32 cellular contexts compared by ENCODE assay signal in genomic region chr18:49355028-49355427, GRCh38.
"Had no signal": no experiment of that assay in that cellular context is flagged by ENCODE, and none has a peak within 500 bp of the region (broad histone marks: within the 10 kb centered on the region; RNA-seq: fewer than 3 reads in every experiment).

No MANE protein-coding gene starts in this region.

- H3K27ac ChIP-seq: ascending aorta, breast epithelium, cardiac muscle cell, coronary artery, dorsolateral prefrontal cortex, gastrocnemius medialis, heart left ventricle, VCaP had no signal

- H3K27me3 ChIP-seq: ascending aorta, breast epithelium, cardiac muscle cell, dorsolateral prefrontal cortex, gastrocnemius medialis, heart left ventricle had no signal

- DNase-seq: activated CD4-positive, alpha-beta memory T cell treated with anti-CD3 and anti-CD28 coated beads, Interleukin-2, amount 10 ng/mL, durations not matched to agents 7 days and 5 days; activated CD4-positive, alpha-beta T cell treated with anti-CD3 and anti-CD28 coated beads for 1 hour; activated CD4-positive, alpha-beta T cell treated with anti-CD3 and anti-CD28 coated beads for 4 hours; activated CD4-positive, alpha-beta T cell treated with anti-CD3 and anti-CD28 coated beads, Interleukin-2, amount 10 ng/mL, durations not matched to agents 7 days and 5 days; activated CD4-positive, alpha-beta T cell treated with anti-CD3 and anti-CD28 coated beads, Interleukin-2, amount 50 U/mL, for 4 hours; activated CD8-positive, alpha-beta memory T cell treated with anti-CD3 and anti-CD28 coated beads, Interleukin-2, amount 50 U/mL, for 48 hours; activated gamma-delta T cell; activated naive CD4-positive, alpha-beta T cell; activated naive CD4-positive, alpha-beta T cell treated with anti-CD3 and anti-CD28 coated beads, Interleukin-2, amount 10 ng/mL, durations not matched to agents 7 days and 5 days; activated naive CD8-positive, alpha-beta T cell treated with anti-CD3 and anti-CD28 coated beads, Interleukin-2, amount 10 ng/mL, durations not matched to agents 7 days and 5 days; activated T-cell treated with anti-CD3 and anti-CD28 coated beads for 4 hours; activated T-cell treated with anti-CD3 and anti-CD28 coated beads, Interleukin-2, amount 50 U/mL, for 24 hours; activated T-cell treated with anti-CD3 and anti-CD28 coated beads, Interleukin-2, amount 50 U/mL, for 72 hours; central memory CD4-positive, alpha-beta T cell; cerebellar nuclear complex; dorsolateral prefrontal cortex; effector memory CD4-positive, alpha-beta T cell; endodermal cell; foreskin fibroblast; gastrocnemius medialis; glutamatergic neuron; heart left ventricle; T-helper 2 cell had no signal

- H3K27ac Mint-ChIP-seq: activated CD4-positive, alpha-beta memory T cell treated with anti-CD3 and anti-CD28 coated beads, Interleukin-2, amount 10 ng/mL, durations not matched to agents 7 days and 5 days; activated CD4-positive, alpha-beta T cell treated with anti-CD3 and anti-CD28 coated beads, Interleukin-2, amount 10 ng/mL, durations not matched to agents 7 days and 5 days; activated naive CD4-positive, alpha-beta T cell treated with anti-CD3 and anti-CD28 coated beads, Interleukin-2, amount 10 ng/mL, durations not matched to agents 7 days and 5 days; activated naive CD4-positive, alpha-beta T cell treated with anti-CD3 and anti-CD28 coated beads, Interleukin-2, amount 50 U/mL, for 72 hours; activated naive CD8-positive, alpha-beta T cell treated with anti-CD3 and anti-CD28 coated beads, Interleukin-2, amount 10 ng/mL, durations not matched to agents 7 days and 5 days; activated T-cell treated with anti-CD3 and anti-CD28 coated beads, Interleukin-2, amount 50 U/mL, for 24 hours; activated T-cell treated with anti-CD3 and anti-CD28 coated beads, Interleukin-2, amount 50 U/mL, for 72 hours; brain; dendritic cell treated with granulocyte-macrophage colony-stimulating factor and Interleukin-4, amounts not matched to agents 40 ng/mL and 50 ng/mL, for 4 days; endodermal cell; WTC11 had no signal

- ATAC-seq: activated naive CD4-positive, alpha-beta T cell treated with anti-CD3 and anti-CD28 coated beads, Interleukin-2, amount 50 U/mL, for 72 hours; activated T-cell treated with anti-CD3 and anti-CD28 coated beads, Interleukin-2, amount 50 U/mL, for 72 hours; gastrocnemius medialis; heart left ventricle; WTC11 had no signal

- H3K36me3 Mint-ChIP-seq: WTC11 had no signal

- H3K4me1 Mint-ChIP-seq: endodermal cell had no signal

- H3K4me3 Mint-ChIP-seq: activated CD4-positive, alpha-beta memory T cell treated with anti-CD3 and anti-CD28 coated beads, Interleukin-2, amount 10 ng/mL, durations not matched to agents 7 days and 5 days; activated CD4-positive, alpha-beta T cell treated with anti-CD3 and anti-CD28 coated beads, Interleukin-2, amount 10 ng/mL, durations not matched to agents 7 days and 5 days; activated naive CD4-positive, alpha-beta T cell treated with anti-CD3 and anti-CD28 coated beads, Interleukin-2, amount 10 ng/mL, durations not matched to agents 7 days and 5 days; activated naive CD8-positive, alpha-beta T cell treated with anti-CD3 and anti-CD28 coated beads, Interleukin-2, amount 10 ng/mL, durations not matched to agents 7 days and 5 days; activated T-cell treated with anti-CD3 and anti-CD28 coated beads, Interleukin-2, amount 50 U/mL, for 24 hours; activated T-cell treated with anti-CD3 and anti-CD28 coated beads, Interleukin-2, amount 50 U/mL, for 72 hours; brain; dendritic cell treated with granulocyte-macrophage colony-stimulating factor and Interleukin-4, amounts not matched to agents 40 ng/mL and 50 ng/mL, for 4 days; endodermal cell; WTC11 had no signal

- H3K36me3 ChIP-seq: ascending aorta, breast epithelium, cardiac muscle cell, gastrocnemius medialis had no signal

- H3K4me1 ChIP-seq: breast epithelium, gastrocnemius medialis had no signal

- H3K4me3 ChIP-seq: ascending aorta, breast epithelium, cardiac muscle cell, coronary artery, dorsolateral prefrontal cortex, gastrocnemius medialis, heart left ventricle had no signal

- H3K9me3 ChIP-seq: ascending aorta, breast epithelium, gastrocnemius medialis had no signal

- H3K27me3 Mint-ChIP-seq: activated CD4-positive, alpha-beta memory T cell treated with anti-CD3 and anti-CD28 coated beads, Interleukin-2, amount 10 ng/mL, durations not matched to agents 7 days and 5 days; activated CD4-positive, alpha-beta T cell treated with anti-CD3 and anti-CD28 coated beads, Interleukin-2, amount 10 ng/mL, durations not matched to agents 7 days and 5 days; activated naive CD4-positive, alpha-beta T cell treated with anti-CD3 and anti-CD28 coated beads, Interleukin-2, amount 10 ng/mL, durations not matched to agents 7 days and 5 days; activated naive CD8-positive, alpha-beta T cell treated with anti-CD3 and anti-CD28 coated beads, Interleukin-2, amount 10 ng/mL, durations not matched to agents 7 days and 5 days; activated T-cell treated with anti-CD3 and anti-CD28 coated beads, Interleukin-2, amount 50 U/mL, for 24 hours; brain; dendritic cell treated with granulocyte-macrophage colony-stimulating factor and Interleukin-4, amounts not matched to agents 40 ng/mL and 50 ng/mL, for 4 days had no signal

- H3K9me3 Mint-ChIP-seq: activated CD4-positive, alpha-beta memory T cell treated with anti-CD3 and anti-CD28 coated beads, Interleukin-2, amount 10 ng/mL, durations not matched to agents 7 days and 5 days; activated CD4-positive, alpha-beta T cell treated with anti-CD3 and anti-CD28 coated beads, Interleukin-2, amount 10 ng/mL, durations not matched to agents 7 days and 5 days; activated naive CD4-positive, alpha-beta T cell treated with anti-CD3 and anti-CD28 coated beads, Interleukin-2, amount 10 ng/mL, durations not matched to agents 7 days and 5 days; activated naive CD4-positive, alpha-beta T cell treated with anti-CD3 and anti-CD28 coated beads, Interleukin-2, amount 50 U/mL, for 72 hours; activated naive CD8-positive, alpha-beta T cell treated with anti-CD3 and anti-CD28 coated beads, Interleukin-2, amount 10 ng/mL, durations not matched to agents 7 days and 5 days; activated T-cell treated with anti-CD3 and anti-CD28 coated beads, Interleukin-2, amount 50 U/mL, for 24 hours; activated T-cell treated with anti-CD3 and anti-CD28 coated beads, Interleukin-2, amount 50 U/mL, for 72 hours; dendritic cell treated with granulocyte-macrophage colony-stimulating factor and Interleukin-4, amounts not matched to agents 40 ng/mL and 50 ng/mL, for 4 days; endodermal cell; WTC11 had no signal
